In genomic region chr2:19872302-19872701, GRCh38 we compare ENCODE assay signal across 16 cellular contexts. TPM values are rescaled to one million over a fixed set of nuclear protein-coding genes. Genes with fewer than 3 reads are reported as not detected.
DNase-seq lines count a peak whose midpoint lies in the region; ATAC-seq and TF ChIP-seq lines count a peak whose summit lies in the region.
"Had no signal": no experiment of that assay in that cellular context is flagged by ENCODE, and none has a peak within 500 bp of the region (broad histone marks: within the 10 kb centered on the region; RNA-seq: fewer than 3 reads in every experiment).

No MANE protein-coding gene starts in this region.

- ATAC-seq in naive thymus-derived CD4-positive, alpha-beta T cell: no peak
- ATAC-seq in GM21529 (IDR thresholded peaks at IDR 0.05; ENCODE audit: unreplicated experiment) (no peak), GM18505 (IDR thresholded peaks at IDR 0.05; ENCODE audit: unreplicated experiment) (no peak)
- ATAC-seq: HCT116 had no signal

- POLR2A ChIA-PET in naive thymus-derived CD4-positive, alpha-beta T cell (lab: Charles Lee): interaction anchor here (0.8 to 1.2 kb wide), 3 partner anchors 24 to 29 kb away, joined by 3 to 4 read pairs (median 3); no protein-coding TSS in a partner anchor

- intact Hi-C loops in naive thymus-derived CD4-positive, alpha-beta T cell (cut with micrococcal nuclease): no loop called here
- intact Hi-C loops in spleen (cut with DNase I; ENCODE audit: low total_unique reads): no loop called here

- H3K4me3 ChIP-seq in Peyer's patch (no peak overlapping the region), WERI-Rb-1 (ENCODE audit: low read depth, low read length) (no peak overlapping the region), spleen (no peak overlapping the region)
- H3K4me3 ChIP-seq in naive thymus-derived CD4-positive, alpha-beta T cell (ENCODE audit: low read length): no peak overlapping the region
- H3K4me3 ChIP-seq: GM12878, GM23248 had no signal

- CTCF ChIA-PET in naive thymus-derived CD4-positive, alpha-beta T cell (lab: Charles Lee): no interaction called here

- H3K27ac ChIP-seq in Peyer's patch (no peak overlapping the region), WERI-Rb-1 (no peak overlapping the region), spleen (no peak overlapping the region)
- H3K27ac ChIP-seq in naive thymus-derived CD4-positive, alpha-beta T cell (ENCODE audit: low read depth, low read length): no peak overlapping the region
- H3K27ac ChIP-seq: GM23248 had no signal

- H3K9me3 ChIP-seq in Peyer's patch (no peaks in the 10 kb centered on the region), WERI-Rb-1 (ENCODE audit: severe bottlenecking) (no peaks in the 10 kb centered on the region), spleen (no peaks in the 10 kb centered on the region)
- no peaks in the 10 kb centered on the region for H3K9me3 ChIP-seq in naive thymus-derived CD4-positive, alpha-beta T cell (ENCODE audit: control insufficient read depth in 2 of 3, low read length in 3 of 3)

- 78 to 91% (median 79%) methylated on average over 3 of the region's 3 CpGs for WGBS in spleen, 5 donors

- peaks cover 20 to 46% (median 34%) of the 10 kb centered on the region in 7 donors for H3K4me1 Mint-ChIP-seq in naive thymus-derived CD4-positive, alpha-beta T cell

- TF ChIP-seq POLR2A in Peyer's patch (IDR thresholded peaks at IDR 0.05): no peak
- TF ChIP-seq POLR2A in spleen (IDR thresholded peaks at IDR 0.05): no peak
- TF ChIP-seq POLR2A in GM18505 (IDR thresholded peaks at IDR 0.05; ENCODE audit: borderline replicate concordance, extremely low read depth, insufficient read depth, insufficient read length): no peak

- H3K27me3 ChIP-seq in Peyer's patch (no peaks in the 10 kb centered on the region), WERI-Rb-1 (ENCODE audit: insufficient read depth, low read depth, severe bottlenecking) (no peaks in the 10 kb centered on the region), spleen (replicated peaks in 1 of 7) (peaks cover 0 to 12% (median 0%) of the 10 kb centered on the region in 7 donors)
- H3K27me3 ChIP-seq in naive thymus-derived CD4-positive, alpha-beta T cell (ENCODE audit: control insufficient read depth in 2 of 2, insufficient read depth in 2 of 2, low read length in 2 of 2): no peaks in the 10 kb centered on the region

- H3K27me3 Mint-ChIP-seq in naive thymus-derived CD4-positive, alpha-beta T cell: peaks cover 0 to 6% (median 0%) of the 10 kb centered on the region in 5 donors
- H3K27me3 Mint-ChIP-seq: B cell; CD4-positive, alpha-beta T cell had no signal

- peak overlapping the region in 6 of 9 donors; percentile 16 to 63 (median 46) for H3K27ac Mint-ChIP-seq in naive thymus-derived CD4-positive, alpha-beta T cell
- H3K27ac Mint-ChIP-seq: B cell; CD4-positive, alpha-beta T cell had no signal

- peaks cover 4 to 44% (median 11%) of the 10 kb centered on the region in 5 donors for H3K36me3 Mint-ChIP-seq in naive thymus-derived CD4-positive, alpha-beta T cell

- TF ChIP-seq CTCF in Peyer's patch (IDR thresholded peaks at IDR 0.05) (no peak), WERI-Rb-1 (IDR thresholded peaks at IDR 0.05; ENCODE audit: low read depth, low read length) (no peak), spleen (IDR thresholded peaks at IDR 0.05 in 8 of 11, conservative IDR thresholded peaks at IDR 0.05 in 3 of 11) (no peak)

- H3K9me3 Mint-ChIP-seq in naive thymus-derived CD4-positive, alpha-beta T cell: no peaks in the 10 kb centered on the region
- H3K9me3 Mint-ChIP-seq: CD4-positive, alpha-beta T cell had no signal

- no peak overlapping the region for H3K4me3 Mint-ChIP-seq in naive thymus-derived CD4-positive, alpha-beta T cell
- H3K4me3 Mint-ChIP-seq: B cell; CD4-positive, alpha-beta T cell had no signal

- H3K36me3 ChIP-seq in Peyer's patch (no peaks in the 10 kb centered on the region), WERI-Rb-1 (no peaks in the 10 kb centered on the region), spleen (peaks cover 0 to 24% (median 0%) of the 10 kb centered on the region in 6 donors)
- H3K36me3 ChIP-seq in naive thymus-derived CD4-positive, alpha-beta T cell (ENCODE audit: control insufficient read depth in 2 of 3, insufficient read depth in 3 of 3, low read length in 3 of 3): peaks cover 0 to 51% (median 0%) of the 10 kb centered on the region in 3 experiments

- DNase-seq in Peyer's patch (peak in 2 of 3 donors; percentile 7 to 30), WERI-Rb-1 (peak; percentile 80), spleen (peak; percentile 28), EL (no peak)
- no peak for DNase-seq in naive thymus-derived CD4-positive, alpha-beta T cell
- DNase-seq: C1 segment of cervical spinal cord; Calu3; CD4-positive, alpha-beta T cell; DMS 273 treated with DMSO at 0.1 percent for 48 hours; GM23248; IMR-90 had no signal

- H3K4me1 ChIP-seq in Peyer's patch (peaks cover 0 to 9% (median 4%) of the 10 kb centered on the region in 4 donors), spleen (peaks cover 3 to 25% (median 16%) of the 10 kb centered on the region in 6 donors)
- H3K4me1 ChIP-seq in naive thymus-derived CD4-positive, alpha-beta T cell (ENCODE audit: control insufficient read depth in 2 of 2, insufficient read depth in 2 of 2, low read length in 2 of 2): peaks cover 12 to 19% of the 10 kb centered on the region in 2 donors

RNA-seq across cellular contexts. Expression of gene TTC32, which starts 29.5 kb away (rescaled TPM):
- 10 to 100 TPM; 15.2 to 30.5 (median 21.4) TPM for total RNA-seq in Peyer's patch
- 10 to 100 TPM; 23.1 to 58.0 (median 44.9) TPM for total RNA-seq in naive thymus-derived CD4-positive, alpha-beta T cell
- polyA plus RNA-seq in naive thymus-derived CD4-positive, alpha-beta T cell: 10 to 100 TPM; 25.9 to 41.5 TPM
- 10 to 100 TPM; 17.7 to 32.8 (median 24.5) TPM for total RNA-seq in spleen
- polyA plus RNA-seq in spleen: 10 to 100 TPM; 24.8 to 47.6 (median 32.1) TPM

Comparison
In these comparisons a context has a peak if more than half of its experiments do, and no peak if none do; other contexts are left out.
1. DNase-seq: peak in Peyer's patch (2 of 3), WERI-Rb-1 (single experiment) and spleen (single experiment); none in naive thymus-derived CD4-positive, alpha-beta T cell (0 of 9) and EL (single experiment).